8 cellular contexts compared by ENCODE assay signal in genomic region chr2:191758420-191759199, GRCh38.
DNase-seq lines count a peak whose midpoint lies in the region; ATAC-seq and TF ChIP-seq lines count a peak whose summit lies in the region.

No MANE protein-coding gene starts in this region.

- H3K27me3 Mint-ChIP-seq in activated naive CD4-positive, alpha-beta T cell treated with anti-CD3 and anti-CD28 coated beads, Interleukin-2, amount 10 ng/mL, durations not matched to agents 7 days and 5 days: peaks cover 9% of the 10 kb centered on the region

- dilution Hi-C loops in IMR-90 (cut with HindIII; ENCODE audit: low sequenced_read_pairs, unreplicated experiment): no loop called here

- H3F3A ChIP-seq in GM23248 (ENCODE audit: insufficient read depth) (no peaks in the 10 kb centered on the region), SK-N-SH (replicated peaks; ENCODE audit: insufficient read depth) (no peaks in the 10 kb centered on the region)

- no peaks in the 10 kb centered on the region for H3K9me3 ChIP-seq in GM23248 (ENCODE audit: low read depth)
- H3K9me3 ChIP-seq in IMR-90 (ENCODE audit: control insufficient read depth, insufficient read depth, low read length): no peaks in the 10 kb centered on the region
- no peaks in the 10 kb centered on the region for H3K9me3 ChIP-seq in SK-N-SH
- H3K9me3 ChIP-seq in hepatocyte (ENCODE audit: low read depth): no peaks in the 10 kb centered on the region

- H3K9me2 ChIP-seq in GM23248 (ENCODE audit: insufficient read depth): no peaks in the 10 kb centered on the region
- H3K9me2 ChIP-seq in SK-N-SH: no peaks in the 10 kb centered on the region
- no peaks in the 10 kb centered on the region for H3K9me2 ChIP-seq in hepatocyte (replicated peaks; ENCODE audit: insufficient read depth)

- H2AFZ ChIP-seq in GM23248: no peak overlapping the region
- H2AFZ ChIP-seq in IMR-90 (replicated peaks; ENCODE audit: low read length, poor library complexity): peak overlapping the region; percentile 11
- H2AFZ ChIP-seq in SK-N-SH (ENCODE audit: low read depth): no peak overlapping the region
- H2AFZ ChIP-seq in hepatocyte: no peak overlapping the region

- no peak overlapping the region for H3K14ac ChIP-seq in IMR-90 (replicated peaks; ENCODE audit: low read depth, low read length)

- in situ Hi-C loops in GM23248 (cut with MboI): no loop called here
- in situ Hi-C loops in IMR-90 (cut with MboI; ENCODE audit: low sequenced_read_pairs): no loop called here

- no peak overlapping the region for H3K4me2 ChIP-seq in GM23248 (ENCODE audit: unreplicated experiment)
- H3K4me2 ChIP-seq in IMR-90 (ENCODE audit: low read depth, low read length): peak overlapping the region; percentile 50; the same call in 1 of the 2 replicates
- no peak overlapping the region for H3K4me2 ChIP-seq in SK-N-SH
- H3K4me2 ChIP-seq in hepatocyte: no peak overlapping the region

- H2BK20ac ChIP-seq in IMR-90 (ENCODE audit: low read depth, low read length): no peak overlapping the region

- intact Hi-C loops in IMR-90 (cut with micrococcal nuclease): loop anchor here (5.0 kb wide), 1 partner anchor 34 kb away; no protein-coding TSS in a partner anchor

- peak; percentile 43 for TF ChIP-seq RAD21 in IMR-90 (IDR thresholded peaks at IDR 0.05; ENCODE audit: low read length)
- TF ChIP-seq RAD21 in SK-N-SH (IDR thresholded peaks at IDR 0.05; ENCODE audit: low read length): peak; percentile 29; the same call in 1 of the 2 replicates

- no peak overlapping the region for H4K8ac ChIP-seq in IMR-90 (ENCODE audit: low read depth in 2 of 2, low read length in 2 of 2)

- H4K20me1 ChIP-seq in GM23248 (ENCODE audit: insufficient read depth) (no peaks in the 10 kb centered on the region), IMR-90 (ENCODE audit: insufficient read depth, low read length) (no peaks in the 10 kb centered on the region), SK-N-SH (ENCODE audit: insufficient read depth) (no peaks in the 10 kb centered on the region), hepatocyte (ENCODE audit: insufficient read depth, poor library complexity, severe bottlenecking) (no peaks in the 10 kb centered on the region)

- no peak overlapping the region for H3K27ac Mint-ChIP-seq in activated naive CD4-positive, alpha-beta T cell treated with anti-CD3 and anti-CD28 coated beads, Interleukin-2, amount 10 ng/mL, durations not matched to agents 7 days and 5 days

- no peak overlapping the region for H3K23ac ChIP-seq in IMR-90 (ENCODE audit: low read depth, low read length)

- TF ChIP-seq EP300 in SK-N-SH (IDR thresholded peaks at IDR 0.05; ENCODE audit: borderline replicate concordance in 1 of 2, low read depth in 1 of 2, low read length in 1 of 2): no peak

- no peak overlapping the region for H2BK5ac ChIP-seq in IMR-90 (ENCODE audit: low read depth, low read length, poor library complexity, severe bottlenecking)

- H3K9me1 ChIP-seq in IMR-90 (ENCODE audit: insufficient read depth, low read length): no peaks in the 10 kb centered on the region

- no peak overlapping the region for H3K4ac ChIP-seq in IMR-90 (ENCODE audit: low read depth, low read length)

- no peaks in the 10 kb centered on the region for H3K79me1 ChIP-seq in IMR-90 (ENCODE audit: low read depth in 1 of 2, low read length in 2 of 2)

- no peak overlapping the region for H3K18ac ChIP-seq in IMR-90 (ENCODE audit: low read depth, low read length)

- no peak overlapping the region for H3K56ac ChIP-seq in IMR-90 (ENCODE audit: extremely low read depth, insufficient read depth, low read length)

- POLR2A ChIA-PET in IMR-90 (lab: Charles Lee; ENCODE audit: unreplicated experiment): no interaction called here
- POLR2A ChIA-PET in SK-N-SH (lab: Yijun Ruan, JAX): no interaction called here

- no peak overlapping the region for H2AK5ac ChIP-seq in IMR-90 (ENCODE audit: low read depth, low read length)

- no peak for TF ChIP-seq POLR2A in IMR-90 (IDR thresholded peaks at IDR 0.05; ENCODE audit: low read depth, low read length)

- H3K36me3 Mint-ChIP-seq in activated naive CD4-positive, alpha-beta T cell treated with anti-CD3 and anti-CD28 coated beads, Interleukin-2, amount 10 ng/mL, durations not matched to agents 7 days and 5 days: no peaks in the 10 kb centered on the region

- H3K4me3 ChIP-seq in GM23248 (no peak overlapping the region), IMR-90 (ENCODE audit: insufficient read depth, low read depth, low read length) (no peak overlapping the region), SK-N-SH (ENCODE audit: low read depth in 2 of 2, low read length in 1 of 2) (no peak overlapping the region), hepatocyte (no peak overlapping the region)

- H3K9me3 Mint-ChIP-seq in activated naive CD4-positive, alpha-beta T cell treated with anti-CD3 and anti-CD28 coated beads, Interleukin-2, amount 10 ng/mL, durations not matched to agents 7 days and 5 days: no peaks in the 10 kb centered on the region

- peak; percentile 83 for TF ChIP-seq CTCF in GM12874 (IDR thresholded peaks at IDR 0.05; ENCODE audit: insufficient read depth, low read depth, low read length)
- peak; percentile 56 for TF ChIP-seq CTCF in IMR-90 (conservative IDR thresholded peaks at IDR 0.05; ENCODE audit: low read depth, low read length)
- peak; percentile 61 for TF ChIP-seq CTCF in SK-N-SH (IDR thresholded peaks at IDR 0.05)
- TF ChIP-seq CTCF in hepatocyte (IDR thresholded peaks at IDR 0.05; ENCODE audit: poor library complexity): peak; percentile 48

- no peak overlapping the region for H4K91ac ChIP-seq in IMR-90 (ENCODE audit: insufficient read depth, low read depth, low read length)

- no peak overlapping the region for H2BK15ac ChIP-seq in IMR-90 (ENCODE audit: low read depth, low read length)

- BruUV-seq in IMR-90 (replicated peaks; lab: Mats Ljungman, UMichigan): no TSS peak

- H3K27ac ChIP-seq in GM23248 (no peak overlapping the region), IMR-90 (ENCODE audit: insufficient read depth, low read length) (no peak overlapping the region), SK-N-SH (ENCODE audit: low read depth in 2 of 2, low read length in 1 of 2) (no peak overlapping the region), hepatocyte (no peak overlapping the region)

- no peak overlapping the region for H2BK120ac ChIP-seq in IMR-90 (ENCODE audit: low read depth, low read length)

- H3K27me3 ChIP-seq in GM23248 (replicated peaks; ENCODE audit: insufficient read depth) (no peaks in the 10 kb centered on the region), IMR-90 (ENCODE audit: control insufficient read depth, insufficient read depth, low read length) (peaks cover 17% of the 10 kb centered on the region), SK-N-SH (ENCODE audit: insufficient read depth) (no peaks in the 10 kb centered on the region), hepatocyte (no peaks in the 10 kb centered on the region)

- H4K5ac ChIP-seq in IMR-90 (ENCODE audit: low read depth, low read length): no peak overlapping the region

- H3K9ac ChIP-seq in GM23248: no peak overlapping the region
- no peak overlapping the region for H3K9ac ChIP-seq in IMR-90 (ENCODE audit: low read depth, low read length)
- no peak overlapping the region for H3K9ac ChIP-seq in SK-N-SH

- DNase-seq in GM23248: peak; percentile 52
- peak; percentile 57 for DNase-seq in IMR-90
- peak; percentile 65 for DNase-seq in SK-N-SH
- DNase-seq in activated naive CD4-positive, alpha-beta T cell treated with anti-CD3 and anti-CD28 coated beads, Interleukin-2, amount 10 ng/mL, durations not matched to agents 7 days and 5 days: peak; percentile 65
- DNase-seq in hepatocyte (ENCODE audit: low spot score): peak; percentile 70
- peak; percentile 56 for DNase-seq in stimulated activated CD4-positive, alpha-beta T cell treated with anti-CD3 and anti-CD28 coated beads, Interleukin-4, amount 100 ng/mL, for 24 hours
- DNase-seq in mesenteric fat pad (ENCODE audit: low spot score): no peak

- peak; percentile 96 for ATAC-seq in IMR-90 (ENCODE audit: low read depth)

- WGBS in GM23248 (ENCODE audit: low coverage in 1 of 2, low lambda C conversion rate in 2 of 2, missing lambda C conversion rate in 2 of 2), 2 experiments: 74 to 75% methylated on average over 13 of the region's 13 CpGs
- 81% methylated on average over 4 of the region's 13 CpGs; no CpG with 5 or more reads in 1 of the 2 experiments for WGBS in IMR-90 (ENCODE audit: extremely low coverage in 2 of 2, insufficient read length in 1 of 2), 2 experiments
- WGBS in SK-N-SH (ENCODE audit: low lambda C conversion rate): 58% methylated on average over 13 of the region's 13 CpGs
- 68% methylated on average over 13 of the region's 13 CpGs for WGBS in hepatocyte (ENCODE audit: low lambda C conversion rate, missing lambda C conversion rate)

- H3K79me2 ChIP-seq in GM23248 (ENCODE audit: insufficient read depth) (no peaks in the 10 kb centered on the region), SK-N-SH (ENCODE audit: insufficient read depth) (no peaks in the 10 kb centered on the region), hepatocyte (no peaks in the 10 kb centered on the region)

- H3K36me3 ChIP-seq in GM23248 (ENCODE audit: low read depth) (no peaks in the 10 kb centered on the region), IMR-90 (ENCODE audit: control insufficient read depth, insufficient read depth, low read length) (no peaks in the 10 kb centered on the region), SK-N-SH (replicated peaks in 1 of 2; ENCODE audit: control insufficient read depth in 1 of 2, insufficient read depth in 2 of 2, low read length in 1 of 2) (no peaks in the 10 kb centered on the region), hepatocyte (replicated peaks; ENCODE audit: insufficient read depth, low read depth) (no peaks in the 10 kb centered on the region)

- CTCF ChIA-PET in IMR-90 (lab: Yijun Ruan, JAX): interaction anchor here (1.0 to 1.5 kb wide), 2 partner anchors 11 to 23 kb away, joined by 3 to 6 read pairs; no protein-coding TSS in a partner anchor
- CTCF ChIA-PET in SK-N-SH (lab: Yijun Ruan, JAX): interaction anchor here (0.8 to 2.0 kb wide), 5 partner anchors 11 to 176 kb away, joined by 3 to 7 read pairs (median 4); no protein-coding TSS in a partner anchor
- CTCF ChIA-PET in activated naive CD4-positive, alpha-beta T cell treated with anti-CD3 and anti-CD28 coated beads, Interleukin-2, amount 10 ng/mL, durations not matched to agents 7 days and 5 days (lab: Charles Lee): interaction anchor here (0.8 to 3.0 kb wide), 8 partner anchors 9 to 404 kb away, joined by 4 to 9 read pairs (median 5); no protein-coding TSS in a partner anchor

- H2AK9ac ChIP-seq in IMR-90 (replicated peaks; ENCODE audit: low read depth, low read length, poor library complexity): no peak overlapping the region

- no peaks in the 10 kb centered on the region for H3K4me1 Mint-ChIP-seq in activated naive CD4-positive, alpha-beta T cell treated with anti-CD3 and anti-CD28 coated beads, Interleukin-2, amount 10 ng/mL, durations not matched to agents 7 days and 5 days

- no peak overlapping the region for H3K4me3 Mint-ChIP-seq in activated naive CD4-positive, alpha-beta T cell treated with anti-CD3 and anti-CD28 coated beads, Interleukin-2, amount 10 ng/mL, durations not matched to agents 7 days and 5 days

- H3K4me1 ChIP-seq in GM23248 (ENCODE audit: insufficient read depth): no peaks in the 10 kb centered on the region
- H3K4me1 ChIP-seq in IMR-90 (ENCODE audit: control insufficient read depth, insufficient read depth, low read length): no peaks in the 10 kb centered on the region
- H3K4me1 ChIP-seq in SK-N-SH (ENCODE audit: control insufficient read depth in 1 of 2, insufficient read depth in 2 of 2, low read depth in 1 of 2, low read length in 1 of 2): no peaks in the 10 kb centered on the region; a peak in 2 of 4 replicates
- H3K4me1 ChIP-seq in hepatocyte (ENCODE audit: insufficient read depth): no peaks in the 10 kb centered on the region
